Comparison of ENCODE assay signal across 16 cellular contexts in the genomic region with DNA sequence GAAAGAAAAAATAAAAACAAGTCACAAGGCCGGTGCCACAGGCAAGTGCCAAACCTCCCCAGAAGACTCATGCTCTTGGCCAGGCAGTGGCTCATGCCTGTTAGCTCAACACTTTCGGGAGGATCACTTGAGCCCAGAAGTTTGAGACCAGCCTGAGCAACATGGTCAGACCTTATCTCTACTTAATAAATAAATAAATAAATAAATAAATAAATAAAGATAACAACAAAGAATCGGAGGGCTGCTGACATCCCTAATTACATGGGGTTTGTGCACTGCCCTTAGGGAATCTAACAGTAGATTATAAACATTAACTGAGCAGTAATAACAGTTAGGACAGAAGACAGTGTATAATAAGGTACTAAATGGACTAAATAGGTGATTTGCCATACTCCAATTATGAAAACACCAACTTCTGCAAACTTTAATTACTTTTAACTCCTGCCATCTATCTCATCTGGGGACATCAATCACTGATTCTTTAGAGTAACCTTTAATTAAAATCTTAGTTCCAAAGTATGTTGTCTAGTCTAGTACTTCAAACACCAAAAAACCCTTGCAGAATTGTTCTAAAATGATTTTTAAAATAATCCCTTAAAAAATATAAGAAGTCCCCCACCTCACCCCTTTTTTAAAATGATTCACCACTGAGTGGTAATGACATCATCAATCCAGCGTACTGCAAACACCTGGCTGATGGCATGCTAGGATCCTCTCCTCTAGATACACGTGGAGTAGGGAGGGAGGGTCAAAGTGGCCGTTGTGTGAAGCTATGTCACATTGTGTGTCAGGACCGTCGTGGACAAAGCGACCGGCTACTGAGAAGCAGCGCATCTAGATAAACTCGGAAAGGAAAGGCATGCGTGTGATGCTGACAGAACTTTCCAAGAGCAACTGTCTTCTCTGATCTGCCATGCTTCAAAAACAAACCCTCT. TPM values are rescaled to one million over a fixed set of nuclear protein-coding genes. Genes with fewer than 3 reads are reported as not detected.
DNase-seq lines count a peak whose midpoint lies in the region; ATAC-seq, FAIRE-seq and TF ChIP-seq lines count a peak whose summit lies in the region.
"Had no signal": no experiment of that assay in that cellular context is flagged by ENCODE, and none has a peak within 500 bp of the region (broad histone marks: within the 10 kb centered on the region; RNA-seq: fewer than 3 reads in every experiment).

No MANE protein-coding gene starts in this region.

- no peaks in the 10 kb centered on the region for H3K9me1 ChIP-seq in K562 (ENCODE audit: control insufficient read depth, insufficient read depth, low read length)

- WGBS in K562 (ENCODE audit: insufficient coverage, low coverage, missing lambda C conversion rate): 55% methylated on average over 13 of the region's 13 CpGs

- H3K4me3 ChIP-seq in K562: no peak overlapping the region
- H3K4me3 ChIP-seq: upper lobe of right lung had no signal

- intact Hi-C loops in activated naive CD4-positive, alpha-beta T cell treated with anti-CD3 and anti-CD28 coated beads for 36 hours (cut with micrococcal nuclease): no loop called here
- intact Hi-C loops in K562 (cut with micrococcal nuclease): no loop called here

- no peak overlapping the region for H2AFZ ChIP-seq in K562 (ENCODE audit: low read depth, low read length)

- H3K27ac Mint-ChIP-seq in activated naive CD4-positive, alpha-beta T cell treated with anti-CD3 and anti-CD28 coated beads for 36 hours: peak overlapping the region; percentile 93
- peak overlapping the region; percentile 84 for H3K27ac Mint-ChIP-seq in T-helper 1 cell treated with Interleukin-12 subunit alpha and Interleukin-12 subunit beta and Interleukin-4 antibody, amounts not matched to agents 30 μg/mL and 1 μg/mL, for 36 hours
- peak overlapping the region; percentile 4 for H3K27ac Mint-ChIP-seq in stimulated activated naive B cell treated with anti-CD40 and anti-IgM and Interleukin-4, amounts not matched to agents 10 μg/mL and 1 μg/mL and 100 μg/mL, for 72 hours

- DNase-seq in activated naive CD4-positive, alpha-beta T cell treated with anti-CD3 and anti-CD28 coated beads for 36 hours: peak; percentile 72
- DNase-seq in activated naive CD4-positive, alpha-beta T cell treated with Interleukin-2 at 50 U/mL for 16 hours: no peak
- DNase-seq in K562 (ENCODE audit: extremely low read depth in 1 of 4, low spot score in 3 of 4) (peak in 2 of 4 experiments; percentile 16 to 23), AG08396 (ENCODE audit: low spot score) (no peak)
- DNase-seq in stimulated activated naive B cell treated with anti-CD40 and anti-IgM and Interleukin-4, amounts not matched to agents 10 μg/mL and 1 μg/mL and 100 μg/mL, for 72 hours: no peak
- DNase-seq: activated CD4-positive, alpha-beta T cell treated with anti-CD3 and anti-CD28 coated beads for 48 hours; central memory CD4-positive, alpha-beta T cell; DMS79; mammary epithelial cell; NCI-H2029; NCI-H69; upper lobe of right lung had no signal

- no peaks in the 10 kb centered on the region for H3K27me3 ChIP-seq in K562 (ENCODE audit: control insufficient read depth in 2 of 2, insufficient read depth in 2 of 2, low read length in 2 of 2)
- H3K27me3 ChIP-seq: upper lobe of right lung had no signal

- POLR2A ChIA-PET in K562 (lab: Yijun Ruan, JAX): interaction anchor here (1.1 kb wide), 1 partner anchor 31 kb away, joined by 3 read pairs; no protein-coding TSS in a partner anchor

- peak overlapping the region; percentile 57 for H3K4me3 Mint-ChIP-seq in activated naive CD4-positive, alpha-beta T cell treated with anti-CD3 and anti-CD28 coated beads for 36 hours
- H3K4me3 Mint-ChIP-seq in T-helper 1 cell treated with Interleukin-12 subunit alpha and Interleukin-12 subunit beta and Interleukin-4 antibody, amounts not matched to agents 30 μg/mL and 1 μg/mL, for 36 hours: peak overlapping the region; percentile 51
- H3K4me3 Mint-ChIP-seq in stimulated activated naive B cell treated with anti-CD40 and anti-IgM and Interleukin-4, amounts not matched to agents 10 μg/mL and 1 μg/mL and 100 μg/mL, for 72 hours: no peak overlapping the region
- H3K4me3 Mint-ChIP-seq: neural crest cell had no signal

- no peak for TF ChIP-seq POLR2A in K562 (conservative IDR thresholded peaks at IDR 0.05)

- no peak overlapping the region for H3K4me2 ChIP-seq in K562 (ENCODE audit: insufficient read depth, low read length)

- ATAC-seq in K562: no peak
- no peak for ATAC-seq in stimulated activated naive B cell treated with anti-CD40 and anti-IgM and Interleukin-4, amounts not matched to agents 10 μg/mL and 1 μg/mL and 100 μg/mL, for 72 hours (replicated peaks)
- no peak for ATAC-seq in SK-N-SH treated with all-trans-retinoic acid at 6 μM for 48 hours
- ATAC-seq in GM18517 (IDR thresholded peaks at IDR 0.05; ENCODE audit: unreplicated experiment): no peak
- ATAC-seq: upper lobe of right lung had no signal

- no peak overlapping the region for H3K9ac ChIP-seq in K562 (ENCODE audit: insufficient read depth in 1 of 2, low read depth in 2 of 2, low read length in 2 of 2)

- CTCF ChIA-PET in activated naive CD4-positive, alpha-beta T cell treated with anti-CD3 and anti-CD28 coated beads for 36 hours (lab: Charles Lee): interaction anchor here (0.6 to 0.8 kb wide), 2 partner anchors 25 to 46 kb away, joined by 3 read pairs; no protein-coding TSS in a partner anchor
- CTCF ChIA-PET in K562 (lab: Yijun Ruan, JAX; ENCODE audit: low intra/inter-chr PET ratio): no interaction called here

- no peaks in the 10 kb centered on the region for H3K36me3 ChIP-seq in K562 (ENCODE audit: control insufficient read depth, insufficient read depth, low read length)
- H3K36me3 ChIP-seq: upper lobe of right lung had no signal

- H3K79me2 ChIP-seq in K562 (ENCODE audit: control insufficient read depth, insufficient read depth, low read length): peaks cover 51% of the 10 kb centered on the region

- no peak for TF ChIP-seq CTCF in K562 (IDR thresholded peaks at IDR 0.05 in 2 of 3, conservative IDR thresholded peaks at IDR 0.05 in 1 of 3; ENCODE audit: insufficient read depth in 2 of 3, low read depth in 1 of 3, low read length in 3 of 3)

- H3K27ac ChIP-seq in K562 (ENCODE audit: extremely low read depth, low read depth, low read length): no peak overlapping the region
- H3K27ac ChIP-seq: upper lobe of right lung had no signal

- no peaks in the 10 kb centered on the region for H3K9me3 ChIP-seq in K562 (replicated peaks; ENCODE audit: control insufficient read depth, insufficient read depth, low read depth, low read length)
- H3K9me3 ChIP-seq: upper lobe of right lung had no signal

- H3K4me1 ChIP-seq in K562 (replicated peaks in 1 of 2; ENCODE audit: control insufficient read depth in 2 of 2, insufficient read depth in 2 of 2, low read length in 2 of 2): peaks cover 12 to 15% of the 10 kb centered on the region in 2 experiments; a peak in 4 of 5 replicates

- H3K4me1 Mint-ChIP-seq in activated naive CD4-positive, alpha-beta T cell treated with anti-CD3 and anti-CD28 coated beads for 36 hours (ENCODE audit: low read depth): peaks cover 89% of the 10 kb centered on the region
- H3K4me1 Mint-ChIP-seq in T-helper 1 cell treated with Interleukin-12 subunit alpha and Interleukin-12 subunit beta and Interleukin-4 antibody, amounts not matched to agents 30 μg/mL and 1 μg/mL, for 36 hours (ENCODE audit: low read depth): peaks cover 67% of the 10 kb centered on the region
- peaks cover 33 to 83% of the 10 kb centered on the region in 2 donors for H3K4me1 Mint-ChIP-seq in stimulated activated naive B cell treated with anti-CD40 and anti-IgM and Interleukin-4, amounts not matched to agents 10 μg/mL and 1 μg/mL and 100 μg/mL, for 72 hours

- BruUV-seq in K562 (replicated peaks; lab: Mats Ljungman, UMichigan): no TSS peak

- TF ChIP-seq RAD21 in K562 (CRISPR knock-in tag; conservative IDR thresholded peaks at IDR 0.05 in 1 of 2, IDR thresholded peaks at IDR 0.05 in 1 of 2): no peak

- H3K27me3 Mint-ChIP-seq in activated naive CD4-positive, alpha-beta T cell treated with anti-CD3 and anti-CD28 coated beads for 36 hours (ENCODE audit: low read depth): no peaks in the 10 kb centered on the region
- H3K27me3 Mint-ChIP-seq in T-helper 1 cell treated with Interleukin-12 subunit alpha and Interleukin-12 subunit beta and Interleukin-4 antibody, amounts not matched to agents 30 μg/mL and 1 μg/mL, for 36 hours (ENCODE audit: low read depth): no peaks in the 10 kb centered on the region
- H3K27me3 Mint-ChIP-seq in stimulated activated naive B cell treated with anti-CD40 and anti-IgM and Interleukin-4, amounts not matched to agents 10 μg/mL and 1 μg/mL and 100 μg/mL, for 72 hours: no peaks in the 10 kb centered on the region

- peak; percentile 42 for FAIRE-seq in K562 (lab: Jason Lieb, UNC)

- peaks cover 4% of the 10 kb centered on the region for H3K36me3 Mint-ChIP-seq in activated naive CD4-positive, alpha-beta T cell treated with anti-CD3 and anti-CD28 coated beads for 36 hours (ENCODE audit: low read depth)
- peaks cover 19% of the 10 kb centered on the region for H3K36me3 Mint-ChIP-seq in T-helper 1 cell treated with Interleukin-12 subunit alpha and Interleukin-12 subunit beta and Interleukin-4 antibody, amounts not matched to agents 30 μg/mL and 1 μg/mL, for 36 hours (ENCODE audit: low read depth)
- peaks cover 8% of the 10 kb centered on the region in 2 donors for H3K36me3 Mint-ChIP-seq in stimulated activated naive B cell treated with anti-CD40 and anti-IgM and Interleukin-4, amounts not matched to agents 10 μg/mL and 1 μg/mL and 100 μg/mL, for 72 hours

- H3K9me3 Mint-ChIP-seq in activated naive CD4-positive, alpha-beta T cell treated with anti-CD3 and anti-CD28 coated beads for 36 hours: no peaks in the 10 kb centered on the region
- H3K9me3 Mint-ChIP-seq in T-helper 1 cell treated with Interleukin-12 subunit alpha and Interleukin-12 subunit beta and Interleukin-4 antibody, amounts not matched to agents 30 μg/mL and 1 μg/mL, for 36 hours: no peaks in the 10 kb centered on the region
- no peaks in the 10 kb centered on the region for H3K9me3 Mint-ChIP-seq in stimulated activated naive B cell treated with anti-CD40 and anti-IgM and Interleukin-4, amounts not matched to agents 10 μg/mL and 1 μg/mL and 100 μg/mL, for 72 hours
- H3K9me3 Mint-ChIP-seq: neural crest cell had no signal

- TF ChIP-seq EP300 in K562 (IDR thresholded peaks at IDR 0.05; ENCODE audit: low read length): no peak

- H4K20me1 ChIP-seq in K562 (replicated peaks; ENCODE audit: control insufficient read depth, insufficient read depth, low read length): peaks cover 9% of the 10 kb centered on the region; the same call in 1 of the 2 replicates

- in situ Hi-C loops in K562 (cut with MboI): no loop called here

RNA-seq across cellular contexts. Expression of gene CYTH1, which starts 28.5 kb away (rescaled TPM):
- 100 to 1,000 TPM; 145 to 149 TPM for total RNA-seq in activated naive CD4-positive, alpha-beta T cell treated with anti-CD3 and anti-CD28 coated beads for 36 hours
- 59.2 and 70.8 TPM in 2 replicates for total RNA-seq in K562 (2011; cell fraction: chromatin; rRNA removed; ENCODE audit: low replicate concordance)
- total RNA-seq in K562 (2011; cell fraction: nucleolus; rRNA removed): 27.7 and 37.1 TPM in 2 replicates
- 34.9 and 43.7 TPM in 2 replicates for total RNA-seq in K562 (2011; cell fraction: nucleoplasm; rRNA removed)
- total RNA-seq in K562 (2014; rRNA removed) (15.0 and 15.1 TPM in 2 replicates), K562 (2014; rRNA removed; fragmentation: Illumina TruSeq; extraction: Trizol) (16.8 and 18.3 TPM in 2 replicates), K562 (2015; rRNA removed; fragmentation: Illumina TruSeq; extraction: Trizol) (19.6 and 21.2 TPM in 2 replicates), K562 (2021) (24.4 and 27.7 TPM in 2 replicates)
- polyA plus RNA-seq in K562 (2011; rRNA removed) (16.1 and 16.5 TPM in 2 replicates), K562 (2014; fragmentation: Illumina TruSeq; extraction: Trizol) (20.5 and 24.1 TPM in 2 replicates), K562 (2014; fragmentation: Nextera tagmentation; extraction: Ambion mirVana) (under 1 TPM; 0.52 to 0.70 TPM), K562 (2014; rRNA removed) (25.1 and 25.4 TPM in 2 replicates)
- polyA plus RNA-seq in K562 (2011; cell fraction: cytosol; rRNA removed): 14.2 and 14.9 TPM in 2 replicates
- polyA plus RNA-seq in K562 (2011; cell fraction: nucleus; rRNA removed): 71.2 and 83.3 TPM in 2 replicates
- 17.4 and 27.1 TPM in 2 replicates for polyA plus RNA-seq in K562 (2012)
- polyA minus RNA-seq in K562 (2011; rRNA and poly(A)+ RNA removed): 12.2 and 12.3 TPM in 2 replicates
- 6.5 and 8.0 TPM in 2 replicates for polyA minus RNA-seq in K562 (2011; cell fraction: cytosol; rRNA and poly(A)+ RNA removed)
- polyA minus RNA-seq in K562 (2011; cell fraction: nucleus; rRNA and poly(A)+ RNA removed): 12.8 and 20.0 TPM in 2 replicates

Comparison
In these comparisons a context has a peak if more than half of its experiments do, and no peak if none do; other contexts are left out.
1. H3K27ac Mint-ChIP-seq: peak in every context shown above with its lines; median percentile 93 in activated naive CD4-positive, alpha-beta T cell treated with anti-CD3 and anti-CD28 coated beads for 36 hours; 84 in T-helper 1 cell treated with Interleukin-12 subunit alpha and Interleukin-12 subunit beta and Interleukin-4 antibody, amounts not matched to agents 30 μg/mL and 1 μg/mL, for 36 hours; 4 in stimulated activated naive B cell treated with anti-CD40 and anti-IgM and Interleukin-4, amounts not matched to agents 10 μg/mL and 1 μg/mL and 100 μg/mL, for 72 hours.
2. H3K4me3 Mint-ChIP-seq: peak in activated naive CD4-positive, alpha-beta T cell treated with anti-CD3 and anti-CD28 coated beads for 36 hours (single experiment) and T-helper 1 cell treated with Interleukin-12 subunit alpha and Interleukin-12 subunit beta and Interleukin-4 antibody, amounts not matched to agents 30 μg/mL and 1 μg/mL, for 36 hours (single experiment); none in stimulated activated naive B cell treated with anti-CD40 and anti-IgM and Interleukin-4, amounts not matched to agents 10 μg/mL and 1 μg/mL and 100 μg/mL, for 72 hours (0 of 2).